16 cellular contexts compared by ENCODE assay signal in the genomic region with DNA sequence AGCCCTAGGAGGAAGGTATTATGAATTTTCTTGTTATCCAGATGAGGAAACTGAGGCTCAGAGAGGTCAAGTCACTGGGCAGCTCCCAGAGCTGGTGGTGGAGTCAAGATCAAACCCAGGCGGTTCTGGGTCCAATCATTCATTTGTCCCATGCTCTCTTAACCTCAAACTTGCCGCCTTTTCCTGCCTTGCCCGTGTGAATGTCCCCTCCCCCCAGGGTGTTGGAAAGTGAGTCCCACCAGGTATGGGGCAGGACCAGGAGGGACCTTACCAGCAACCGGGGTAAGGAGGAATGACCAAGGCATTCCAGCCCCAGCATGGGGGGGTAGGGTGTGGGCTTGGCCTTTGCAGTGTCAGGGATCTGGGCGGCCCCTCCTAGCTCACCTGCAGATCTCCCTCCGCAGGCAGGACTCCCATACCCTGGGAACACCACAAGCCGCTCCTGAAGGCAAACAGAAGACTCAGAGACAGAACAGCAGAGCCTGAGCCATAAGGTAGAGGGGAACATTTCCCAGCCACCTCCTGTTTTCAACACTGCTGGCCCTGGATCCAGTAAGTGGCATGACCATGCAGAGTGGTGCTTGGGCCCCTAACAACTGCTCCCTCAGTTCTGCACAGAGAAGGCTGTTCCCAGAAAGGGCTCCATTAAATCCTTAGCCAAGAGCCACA. TPM values are rescaled to one million over a fixed set of nuclear protein-coding genes. Genes with fewer than 3 reads are reported as not detected.
A peak's percentile ranks its signal among the peaks of the same experiment; 100 is the strongest.
DNase-seq lines count a peak whose midpoint lies in the region; ATAC-seq and TF ChIP-seq lines count a peak whose summit lies in the region.
"Had no signal": no experiment of that assay in that cellular context is flagged by ENCODE, and none has a peak within 500 bp of the region (broad histone marks: within the 10 kb centered on the region; RNA-seq: fewer than 3 reads in every experiment).

No MANE protein-coding gene starts in this region.

- intact Hi-C loops in Right ventricle myocardium inferior (cut with DNase I), result no loop called here

- no peak overlapping the region for H3K4me3 Mint-ChIP-seq in WTC11
- no peak overlapping the region for H3K4me3 Mint-ChIP-seq in stimulated activated effector memory CD8-positive, alpha-beta T cell treated with anti-CD3 and anti-CD28 coated beads, Interleukin-12 subunit alpha, Interleukin-12 subunit beta, amount 100 ng/mL, for 72 hours
- H3K4me3 Mint-ChIP-seq: HFFc6, IgD-negative memory B cell had no signal

- no peaks in the 10 kb centered on the region for H3K9me3 Mint-ChIP-seq in WTC11
- H3K9me3 Mint-ChIP-seq in stimulated activated effector memory CD8-positive, alpha-beta T cell treated with anti-CD3 and anti-CD28 coated beads, Interleukin-12 subunit alpha, Interleukin-12 subunit beta, amount 100 ng/mL, for 72 hours, result no peaks in the 10 kb centered on the region
- H3K9me3 Mint-ChIP-seq: HFFc6 had no signal

- DNase-seq in ELF-1 (ENCODE audit: low read depth, low spot score) (peak; percentile 63), WTC11 (ENCODE audit: low spot score) (peak; percentile 51), iPS-NIHi7 (ENCODE audit: extremely low spot score) (peak; percentile 50), GM13977 (ENCODE audit: low spot score) (no peak), Right ventricle myocardium inferior (ENCODE audit: missing footprints) (no peak)
- no peak for DNase-seq in stimulated activated effector memory CD8-positive, alpha-beta T cell treated with anti-CD3 and anti-CD28 coated beads, Interleukin-12 subunit alpha, Interleukin-12 subunit beta, amount 100 ng/mL, for 72 hours (ENCODE audit: low spot score in 2 of 2)
- DNase-seq: DMS53, HFFc6, MM.1S, NCI-H2029, NCI-H526 treated with DMSO at 0.1 percent for 48 hours, PC-9, RPMI8226, SHP77 had no signal

- no peak overlapping the region; the same call in 1 of the 2 replicates for H3K27ac Mint-ChIP-seq in WTC11
- H3K27ac Mint-ChIP-seq in stimulated activated effector memory CD8-positive, alpha-beta T cell treated with anti-CD3 and anti-CD28 coated beads, Interleukin-12 subunit alpha, Interleukin-12 subunit beta, amount 100 ng/mL, for 72 hours, result no peak overlapping the region
- H3K27ac Mint-ChIP-seq: HFFc6, IgD-negative memory B cell had no signal

- POLR2A ChIA-PET in WTC11 (lab: Charles Lee), result no interaction called here

- peaks cover 42% of the 10 kb centered on the region for H3K4me1 Mint-ChIP-seq in WTC11
- no peaks in the 10 kb centered on the region for H3K4me1 Mint-ChIP-seq in stimulated activated effector memory CD8-positive, alpha-beta T cell treated with anti-CD3 and anti-CD28 coated beads, Interleukin-12 subunit alpha, Interleukin-12 subunit beta, amount 100 ng/mL, for 72 hours
- H3K4me1 Mint-ChIP-seq: IgD-negative memory B cell had no signal

- ATAC-seq in WTC11, result peak; percentile 56
- peak; percentile 21 for ATAC-seq in stimulated activated effector memory CD8-positive, alpha-beta T cell treated with anti-CD3 and anti-CD28 coated beads, Interleukin-12 subunit alpha, Interleukin-12 subunit beta, amount 100 ng/mL, for 72 hours
- ATAC-seq in GM18907 (IDR thresholded peaks at IDR 0.05; ENCODE audit: unreplicated experiment), result no peak
- no peak for ATAC-seq in Right ventricle myocardium inferior

- no peaks in the 10 kb centered on the region; the same call in 1 of the 2 replicates for H3K36me3 Mint-ChIP-seq in WTC11
- no peaks in the 10 kb centered on the region for H3K36me3 Mint-ChIP-seq in stimulated activated effector memory CD8-positive, alpha-beta T cell treated with anti-CD3 and anti-CD28 coated beads, Interleukin-12 subunit alpha, Interleukin-12 subunit beta, amount 100 ng/mL, for 72 hours
- H3K36me3 Mint-ChIP-seq: IgD-negative memory B cell had no signal

- H3K27me3 Mint-ChIP-seq in WTC11 (ENCODE audit: low read depth), result no peaks in the 10 kb centered on the region; the same call in 1 of the 2 replicates

- no peak for TF ChIP-seq CTCF in WTC11 (IDR thresholded peaks at IDR 0.05)
- no peak for TF ChIP-seq CTCF in GM13977 (IDR thresholded peaks at IDR 0.05; ENCODE audit: extremely low read depth, insufficient read depth, missing control alignments)

- CTCF ChIA-PET in WTC11 (lab: Charles Lee), result interaction anchor here (1.0 to 1.8 kb wide), 7 partner anchors 8 to 145 kb away, joined by 3 to 7 read pairs (median 4); no protein-coding TSS in a partner anchor

- in situ Hi-C loops in GM13977 (cut with MboI; ENCODE audit: low pct_unique_long_range_greater_than_20kb, low sequenced_read_pairs, unreplicated experiment), result no loop called here

TF ChIP-seq in WTC11, 78 proteins besides CTCF, POLR2A, EP300 and RAD21:
- TF ChIP-seq RELA (CRISPR knock-in tag; IDR thresholded peaks at IDR 0.05; ENCODE audit: borderline replicate concordance), result no peak
- TF ChIP-seq, protein P1, sequence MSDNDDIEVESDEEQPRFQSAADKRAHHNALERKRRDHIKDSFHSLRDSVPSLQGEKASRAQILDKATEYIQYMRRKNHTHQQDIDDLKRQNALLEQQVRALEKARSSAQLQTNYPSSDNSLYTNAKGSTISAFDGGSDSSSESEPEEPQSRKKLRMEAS (CRISPR knock-in tag; IDR thresholded peaks at IDR 0.05), result peak; percentile 52; the same call in 1 of the 2 replicates

RNA-seq across cellular contexts. Expression of a gene that starts 41.2 kb away (rescaled TPM):
- total RNA-seq in WTC11 (2021) (12.5 to 18.9 TPM (median 18.2 TPM) in 3 replicates), Right ventricle myocardium inferior (28.2 TPM)

RNA-seq across cellular contexts. Expression of a gene that starts 58.1 kb away (rescaled TPM):
- total RNA-seq in WTC11 (2021) (3.1 to 3.4 TPM (median 3.4 TPM) in 3 replicates), Right ventricle myocardium inferior (4.3 TPM)

Comparison
In these comparisons a context has a peak if more than half of its experiments do, and no peak if none do; other contexts are left out.
1. DNase-seq: peak in ELF-1 (single experiment), WTC11 (single experiment) and iPS-NIHi7 (single experiment); none in stimulated activated effector memory CD8-positive, alpha-beta T cell treated with anti-CD3 and anti-CD28 coated beads, Interleukin-12 subunit alpha, Interleukin-12 subunit beta, amount 100 ng/mL, for 72 hours (0 of 2), GM13977 (single experiment) and Right ventricle myocardium inferior (single experiment).
2. ATAC-seq: peak in WTC11 (single experiment) and stimulated activated effector memory CD8-positive, alpha-beta T cell treated with anti-CD3 and anti-CD28 coated beads, Interleukin-12 subunit alpha, Interleukin-12 subunit beta, amount 100 ng/mL, for 72 hours (single experiment); none in GM18907 (single experiment) and Right ventricle myocardium inferior (single experiment).